11 cellular contexts compared by ENCODE assay signal in the genomic region with DNA sequence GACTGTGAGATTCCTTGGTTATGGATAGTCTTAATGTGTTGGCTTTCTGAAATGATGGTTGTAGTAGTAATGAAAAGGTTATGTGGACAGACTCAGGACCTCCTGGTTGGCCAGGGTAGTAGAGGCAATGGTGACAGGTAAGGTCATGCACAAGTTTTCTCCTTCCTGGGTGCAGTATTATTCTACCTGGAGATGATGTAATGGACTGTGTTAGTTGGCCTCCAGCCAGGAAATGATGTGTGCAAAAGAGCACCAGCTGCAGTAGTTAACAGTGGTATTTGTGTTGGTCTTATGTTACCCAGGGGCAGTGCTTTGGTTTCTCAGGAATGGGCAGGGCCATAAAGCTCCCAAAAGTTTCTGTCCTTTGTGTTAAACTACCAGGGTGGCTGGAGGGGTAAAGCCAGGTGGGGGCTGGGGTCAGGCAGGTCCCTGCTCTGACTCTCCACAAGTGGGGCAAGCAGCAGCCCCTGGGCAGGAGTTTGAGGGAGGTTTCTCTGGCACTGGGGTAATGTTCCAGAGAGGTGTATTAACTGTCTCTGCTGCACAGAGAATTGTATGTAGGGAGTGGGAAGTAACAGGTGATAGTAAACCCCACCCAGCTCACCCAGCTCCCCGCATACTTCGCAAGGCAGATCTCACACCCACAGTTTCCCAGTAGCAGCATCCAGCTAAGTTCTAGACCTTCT. TPM values are rescaled to one million over a fixed set of nuclear protein-coding genes. Genes with fewer than 3 reads are reported as not detected.
DNase-seq lines count a peak whose midpoint lies in the region; TF ChIP-seq lines count a peak whose summit lies in the region.
"Had no signal": no experiment of that assay in that cellular context is flagged by ENCODE, and none has a peak within 500 bp of the region (broad histone marks: within the 10 kb centered on the region; RNA-seq: fewer than 3 reads in every experiment).

No MANE protein-coding gene starts in this region.

- no peak overlapping the region for H2BK15ac ChIP-seq in mesendoderm (replicated peaks; ENCODE audit: low read depth)

- no peak overlapping the region for H3K18ac ChIP-seq in mesendoderm (ENCODE audit: low read length)

- no peak overlapping the region for H3K56ac ChIP-seq in mesendoderm (ENCODE audit: low read length)

- H3K4me3 ChIP-seq in SK-N-MC (peak overlapping the region; percentile 28; the same call in 1 of the 2 replicates), mesendoderm (ENCODE audit: low read length) (no peak overlapping the region)
- H3K4me3 ChIP-seq: adrenal gland had no signal

- CTCF ChIA-PET in Calu3 (lab: Charles Lee): no interaction called here

- H3K9ac ChIP-seq in SK-N-MC (ENCODE audit: insufficient read length) (no peak overlapping the region), mesendoderm (ENCODE audit: low read length) (no peak overlapping the region)

- no peaks in the 10 kb centered on the region for H3K9me3 ChIP-seq in SK-N-MC (ENCODE audit: low read depth, low read length)
- H3K9me3 ChIP-seq: adrenal gland had no signal

- TF ChIP-seq CTCF in Calu3 (IDR thresholded peaks at IDR 0.05; ENCODE audit: unreplicated experiment): no peak
- TF ChIP-seq CTCF in GM13976 (IDR thresholded peaks at IDR 0.05; ENCODE audit: borderline replicate concordance, control extremely low read depth, extremely low read depth, insufficient read depth, missing control alignments): no peak
- no peak for TF ChIP-seq CTCF in CD14-positive monocyte (IDR thresholded peaks at IDR 0.05)

- no peak overlapping the region for H2BK120ac ChIP-seq in mesendoderm (ENCODE audit: low read depth, low read length)

- H3K4ac ChIP-seq in mesendoderm (ENCODE audit: low read depth, low read length): no peak overlapping the region

- peak overlapping the region; percentile 89 for H3K27ac Mint-ChIP-seq in Calu3 (ENCODE audit: unreplicated experiment)
- peak overlapping the region in 1 of 7 donors; percentile 46 for H3K27ac Mint-ChIP-seq in CD14-positive monocyte

- no TSS peak for BruUV-seq in Calu3 (replicated peaks; lab: Mats Ljungman, UMichigan)

- H3K4me3 Mint-ChIP-seq in Calu3 (ENCODE audit: low read depth, unreplicated experiment): peak overlapping the region; percentile 46
- H3K4me3 Mint-ChIP-seq in CD14-positive monocyte: no peak overlapping the region

- H3K27me3 ChIP-seq in mesendoderm (ENCODE audit: insufficient read depth, low read length, poor library complexity): no peaks in the 10 kb centered on the region
- H3K27me3 ChIP-seq: adrenal gland had no signal

- DNase-seq in Calu3 (peak; percentile 64), NCI-H1092 (lab: John Stamatoyannopoulos, UW) (peak; percentile 56), SK-N-MC (ENCODE audit: low read depth, low spot score) (peak; percentile 5), kidney tubule cell (ENCODE audit: low spot score) (peak; percentile 87), RKO (ENCODE audit: low spot score) (no peak), GM13976 (ENCODE audit: low spot score) (no peak), mesendoderm (no peak), CD14-positive monocyte (ENCODE audit: low spot score) (no peak)
- DNase-seq: hypothalamus had no signal

- no peaks in the 10 kb centered on the region for H3K79me2 ChIP-seq in mesendoderm (ENCODE audit: control insufficient read depth, insufficient read depth, low read length)

- no peak overlapping the region for H2AK5ac ChIP-seq in mesendoderm (ENCODE audit: low read length)

- intact Hi-C loops in Calu3 (cut with micrococcal nuclease; ENCODE audit: unreplicated experiment) (no loop called here), CD14-positive monocyte (cut with micrococcal nuclease) (no loop called here)

- no peak overlapping the region for H2BK5ac ChIP-seq in mesendoderm (ENCODE audit: low read length)

- H3K36me3 Mint-ChIP-seq in Calu3 (ENCODE audit: insufficient read depth, unreplicated experiment) (peaks cover 13% of the 10 kb centered on the region), CD14-positive monocyte (peaks cover 21 to 31% of the 10 kb centered on the region in 2 donors)

- H4K5ac ChIP-seq in mesendoderm (ENCODE audit: low read length): no peak overlapping the region

- peak overlapping the region; percentile 37; the same call in 1 of the 2 replicates for H3K27ac ChIP-seq in SK-N-MC
- no peak overlapping the region for H3K27ac ChIP-seq in mesendoderm (ENCODE audit: low read depth, low read length)
- H3K27ac ChIP-seq: adrenal gland had no signal

- H3K4me1 Mint-ChIP-seq in Calu3 (ENCODE audit: low read depth, unreplicated experiment) (peaks cover 12% of the 10 kb centered on the region), CD14-positive monocyte (peaks cover 21% of the 10 kb centered on the region)

- H3K79me1 ChIP-seq in mesendoderm (ENCODE audit: low read length): no peaks in the 10 kb centered on the region

- no CpG with 5 or more reads among the region's 2 CpGs for WGBS in mesendoderm (ENCODE audit: extremely low coverage, insufficient coverage, low lambda C conversion rate)

- H4K8ac ChIP-seq in mesendoderm (ENCODE audit: low read depth, low read length): no peak overlapping the region

- H3K36me3 ChIP-seq in SK-N-MC (ENCODE audit: insufficient read depth, low read length): no peaks in the 10 kb centered on the region; the same call in 1 of the 2 replicates
- H3K36me3 ChIP-seq in mesendoderm (ENCODE audit: control insufficient read depth, insufficient read depth, low read length): no peaks in the 10 kb centered on the region
- H3K36me3 ChIP-seq: adrenal gland had no signal

- no peak overlapping the region for H3K4me2 ChIP-seq in mesendoderm (ENCODE audit: low read length)

- H3K4me1 ChIP-seq in mesendoderm (ENCODE audit: control insufficient read depth, low read depth, low read length): no peaks in the 10 kb centered on the region
- H3K4me1 ChIP-seq: adrenal gland had no signal

- peaks cover 3% of the 10 kb centered on the region for H3K9me3 Mint-ChIP-seq in Calu3 (ENCODE audit: low read depth, unreplicated experiment)
- H3K9me3 Mint-ChIP-seq in CD14-positive monocyte: peaks cover 8 to 16% (median 14%) of the 10 kb centered on the region in 7 donors

- H3K23ac ChIP-seq in mesendoderm (ENCODE audit: low read length): no peak overlapping the region

- H3K27me3 Mint-ChIP-seq in Calu3 (ENCODE audit: unreplicated experiment) (no peaks in the 10 kb centered on the region), CD14-positive monocyte (ENCODE audit: low read depth in 3 of 3) (no peaks in the 10 kb centered on the region)

- in situ Hi-C loops in GM13976 (cut with MboI; ENCODE audit: low sequenced_read_pairs, unreplicated experiment): no loop called here

RNA-seq across cellular contexts. Expression of gene GPR22, which starts 36.3 kb away (rescaled TPM):
- total RNA-seq in Calu3 (2022): not detected in 2 replicates
- not detected for polyA plus RNA-seq in mesendoderm (2013, experiment 1 of 2)
- not detected for polyA plus RNA-seq in mesendoderm (2013, experiment 2 of 2)
- under 1 TPM in 1 of 2 donors, not detected in 1; 0.18 TPM for polyA plus RNA-seq in CD14-positive monocyte
- total RNA-seq: T-helper 2 cell treated with Interferon-gamma antibody and Interleukin-4, amounts not matched to agents 100 ng/mL and 5 ng/mL, for 36 hours had no signal

RNA-seq across cellular contexts. Expression of gene COG5, which starts 57.6 kb away (rescaled TPM):
- total RNA-seq in Calu3 (2022): 21.4 and 23.6 TPM in 2 replicates
- polyA plus RNA-seq in mesendoderm (2013, experiment 1 of 2): 9.2 TPM
- 8.6 TPM for polyA plus RNA-seq in mesendoderm (2013, experiment 2 of 2)
- polyA plus RNA-seq in CD14-positive monocyte: 10 to 100 TPM; 28.1 to 29.0 TPM

RNA-seq across cellular contexts. Expression of gene DUS4L, which starts 57.6 kb away (rescaled TPM):
- total RNA-seq in Calu3 (2022): 9.3 and 9.9 TPM in 2 replicates
- 8.7 TPM for polyA plus RNA-seq in mesendoderm (2013, experiment 1 of 2)
- 8.0 TPM for polyA plus RNA-seq in mesendoderm (2013, experiment 2 of 2)
- 1 to 10 TPM; 1.6 to 1.7 TPM for polyA plus RNA-seq in CD14-positive monocyte

Comparison
In these comparisons a context has a peak if more than half of its experiments do, and no peak if none do; other contexts are left out.
1. DNase-seq: peak in Calu3 (single experiment), NCI-H1092 (single experiment), SK-N-MC (single experiment) and kidney tubule cell (single experiment); none in RKO (single experiment), GM13976 (single experiment), mesendoderm (single experiment) and CD14-positive monocyte (single experiment).